19 cellular contexts compared by ENCODE assay signal in genomic region chr4:170004656-170005250, GRCh38. TPM values are rescaled to one million over a fixed set of nuclear protein-coding genes. Genes with fewer than 3 reads are reported as not detected.
DNase-seq lines count a peak whose midpoint lies in the region; ATAC-seq lines count a peak whose summit lies in the region.
"Had no signal": no experiment of that assay in that cellular context is flagged by ENCODE, and none has a peak within 500 bp of the region (broad histone marks: within the 10 kb centered on the region; RNA-seq: fewer than 3 reads in every experiment).

No MANE protein-coding gene starts in this region.

- in situ Hi-C loops in SK-MEL-5 (cut with HindIII; ENCODE audit: low pct_unique_long_range_greater_than_20kb, low sequenced_read_pairs), result no loop called here

- peak overlapping the region; percentile 38 for H3K27ac ChIP-seq in caudate nucleus (ENCODE audit: low read depth, low read length)
- H3K27ac ChIP-seq: body of pancreas, heart left ventricle, parathyroid adenoma had no signal

- ATAC-seq in GM21526 (IDR thresholded peaks at IDR 0.05; ENCODE audit: low FRiP score, unreplicated experiment), result no peak
- ATAC-seq: body of pancreas; esophagus mucosa; naive thymus-derived CD4-positive, alpha-beta T cell; Panc1 had no signal

- DNase-seq in COLO829 (ENCODE audit: low spot score) (peak; percentile 88), SK-MEL-5 (ENCODE audit: low read depth, low spot score) (peak; percentile 89), caudate nucleus (lab: John Stamatoyannopoulos, UW) (peak in 8 of 61 donors; percentile 14 to 47 (median 21)), midbrain (lab: John Stamatoyannopoulos, UW) (peak; percentile 19), dedifferentiated amniotic fluid mesenchymal stem cell (ENCODE audit: extremely low spot score) (no peak), SW 1271 (lab: John Stamatoyannopoulos, UW) (no peak), globus pallidus (ENCODE audit: low spot score) (no peak)
- DNase-seq: ACHN; activated CD4-positive, alpha-beta T cell treated with anti-CD3 and anti-CD28 coated beads for 4 hours; activated gamma-delta T cell; body of pancreas; immature natural killer cell; naive thymus-derived CD4-positive, alpha-beta T cell; stimulated activated CD4-positive, alpha-beta T cell treated with anti-CD3 and anti-CD28 coated beads, Interleukin-2, amount 100 ng/mL, for 48 hours had no signal

RNA-seq across cellular contexts. Expression of gene MFAP3L, which starts 21.4 kb away (rescaled TPM):
- 32.0 and 32.1 TPM in 2 replicates for total RNA-seq in SK-MEL-5 (2014; rRNA removed; shearing (Covaris generic))
- polyA plus RNA-seq in SK-MEL-5 (2015; cell fraction: cytosol; rRNA removed), result 41.3 and 43.7 TPM in 2 replicates
- 56.1 and 65.7 TPM in 2 replicates for polyA plus RNA-seq in SK-MEL-5 (2015; cell fraction: nucleus; rRNA removed)

Comparison
In these comparisons a context has a peak if more than half of its experiments do, and no peak if none do; other contexts are left out.
1. DNase-seq: peak in COLO829 (single experiment), SK-MEL-5 (single experiment) and midbrain (single experiment); none in dedifferentiated amniotic fluid mesenchymal stem cell (single experiment), SW 1271 (0 of 2) and globus pallidus (single experiment).